Comparison of ENCODE assay signal across 22 cellular contexts in the genomic region with DNA sequence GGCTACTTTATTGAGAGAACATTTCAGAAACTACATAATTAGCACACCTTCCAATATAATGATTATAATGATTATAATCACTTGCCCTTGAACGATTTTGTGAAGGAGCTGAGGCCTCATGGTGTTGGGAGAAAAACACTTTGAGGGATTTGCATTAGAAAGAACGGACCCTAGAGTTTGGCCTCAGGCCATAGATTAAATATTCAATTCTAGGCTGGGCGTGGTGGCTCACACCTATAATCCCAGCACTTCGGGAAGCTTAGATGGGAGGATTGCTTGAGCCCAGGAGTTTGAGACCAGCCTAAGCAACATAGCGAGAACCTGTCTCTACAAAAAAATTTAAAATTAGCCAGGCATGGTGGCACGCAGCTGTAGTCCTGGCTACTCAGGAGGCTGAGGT. TPM values are rescaled to one million over a fixed set of nuclear protein-coding genes. Genes with fewer than 3 reads are reported as not detected.
DNase-seq lines count a peak whose midpoint lies in the region; ATAC-seq and TF ChIP-seq lines count a peak whose summit lies in the region.
"Had no signal": no experiment of that assay in that cellular context is flagged by ENCODE, and none has a peak within 500 bp of the region (broad histone marks: within the 10 kb centered on the region; RNA-seq: fewer than 3 reads in every experiment).

No MANE protein-coding gene starts in this region.

- no peaks in the 10 kb centered on the region for H3K4me1 Mint-ChIP-seq in GM23338
- H3K4me1 Mint-ChIP-seq: CD4-positive, CD25-positive, alpha-beta regulatory T cell had no signal

- H2BK120ac ChIP-seq in mesendoderm (ENCODE audit: low read depth, low read length): no peak overlapping the region

- ATAC-seq in GM23338: peak; percentile 42
- ATAC-seq in HG03378 (IDR thresholded peaks at IDR 0.05; ENCODE audit: unreplicated experiment): no peak
- ATAC-seq: A549; CD8-positive, alpha-beta T cell; GM12878 had no signal

- TF ChIP-seq CTCF in GM23338 (conservative IDR thresholded peaks at IDR 0.05; ENCODE audit: low read depth in 2 of 2): no peak

- H2AFZ ChIP-seq in GM23338: no peak overlapping the region
- H2AFZ ChIP-seq: GM23248 had no signal

- no peaks in the 10 kb centered on the region for H3K79me1 ChIP-seq in mesendoderm (ENCODE audit: low read length)

- H3K4me2 ChIP-seq in GM23338: no peak overlapping the region
- H3K4me2 ChIP-seq in mesendoderm (ENCODE audit: low read length): no peak overlapping the region
- H3K4me2 ChIP-seq: A549; BLaER1 treated with 17β-estradiol and CSF1 and Interleukin-3, amounts not matched to agents 10 nM and 100 nM had no signal

- no peak overlapping the region for H4K5ac ChIP-seq in mesendoderm (ENCODE audit: low read length)

- H3K27me3 ChIP-seq in GM23338 (ENCODE audit: insufficient read depth): no peaks in the 10 kb centered on the region
- H3K27me3 ChIP-seq in mesendoderm (ENCODE audit: insufficient read depth, low read length, poor library complexity): no peaks in the 10 kb centered on the region
- H3K27me3 ChIP-seq: BE2C; BLaER1 treated with 17β-estradiol and CSF1 and Interleukin-3, amounts not matched to agents 10 nM and 100 nM had no signal

- no peak overlapping the region for H3K9ac ChIP-seq in mesendoderm (ENCODE audit: low read length)
- H3K9ac ChIP-seq: BLaER1 treated with 17β-estradiol and CSF1 and Interleukin-3, amounts not matched to agents 10 nM and 100 nM; GM23248 had no signal

- H3K36me3 ChIP-seq in GM23338 (ENCODE audit: insufficient read depth) (no peaks in the 10 kb centered on the region), mesendoderm (ENCODE audit: control insufficient read depth, insufficient read depth, low read length) (no peaks in the 10 kb centered on the region)
- H3K36me3 ChIP-seq: BE2C had no signal

- no peaks in the 10 kb centered on the region for H4K20me1 ChIP-seq in GM23338 (replicated peaks; ENCODE audit: insufficient read depth)
- H4K20me1 ChIP-seq: BLaER1 treated with 17β-estradiol and CSF1 and Interleukin-3, amounts not matched to agents 10 nM and 100 nM had no signal

- H3K27ac ChIP-seq in GM23338 (ENCODE audit: low read depth): no peak overlapping the region
- no peak overlapping the region for H3K27ac ChIP-seq in mesendoderm (ENCODE audit: low read depth, low read length)
- H3K27ac ChIP-seq: A549; BLaER1 treated with 17β-estradiol and CSF1 and Interleukin-3, amounts not matched to agents 10 nM and 100 nM; GM23248 had no signal

- H2AK5ac ChIP-seq in mesendoderm (ENCODE audit: low read length): no peak overlapping the region

- no peak overlapping the region for H3K23ac ChIP-seq in mesendoderm (ENCODE audit: low read length)

- H3K4ac ChIP-seq in mesendoderm (ENCODE audit: low read depth, low read length): no peak overlapping the region

- DNase-seq in NCI-H146 (lab: John Stamatoyannopoulos, UW): peak; percentile 22
- no peak for DNase-seq in NCI-H146 treated with DMSO at 0.1 percent for 48 hours (lab: John Stamatoyannopoulos, UW; ENCODE audit: unreplicated experiment)
- peak; percentile 50 for DNase-seq in GM23338 (ENCODE audit: low spot score)
- peak; percentile 51 for DNase-seq in NCI-H69 (lab: John Stamatoyannopoulos, UW)
- peak; percentile 28 for DNase-seq in mesendoderm
- DNase-seq in CD1c-positive myeloid dendritic cell (ENCODE audit: extremely low spot score): no peak
- DNase-seq: 8988T; ACHN; AML-193; BE2C; Caco-2; CD4-positive, CD25-positive, alpha-beta regulatory T cell; CD8-positive, alpha-beta T cell; DMS153; DND-41; GDM1; GM23248; HCEC 1CT had no signal

- H3K79me2 ChIP-seq in GM23338 (replicated peaks; ENCODE audit: insufficient read depth): no peaks in the 10 kb centered on the region
- H3K79me2 ChIP-seq in mesendoderm (ENCODE audit: control insufficient read depth, insufficient read depth, low read length): no peaks in the 10 kb centered on the region

- H3K4me3 ChIP-seq in GM23338: no peak overlapping the region
- no peak overlapping the region for H3K4me3 ChIP-seq in mesendoderm (ENCODE audit: low read length)
- H3K4me3 ChIP-seq: A549; BLaER1 treated with 17β-estradiol and CSF1 and Interleukin-3, amounts not matched to agents 10 nM and 100 nM; GM12878; GM23248 had no signal

- no peak overlapping the region for H3K4me3 Mint-ChIP-seq in GM23338
- H3K4me3 Mint-ChIP-seq: CD4-positive, CD25-positive, alpha-beta regulatory T cell; CD8-positive, alpha-beta T cell had no signal

- 0 out of 2 replicates have a peak, but pooled peaks cover 3% of the 10 kb centered on the region for H3K4me1 ChIP-seq in GM23338 (ENCODE audit: insufficient read depth)
- H3K4me1 ChIP-seq in mesendoderm (ENCODE audit: control insufficient read depth, low read depth, low read length): no peaks in the 10 kb centered on the region
- H3K4me1 ChIP-seq: A549; BE2C; BLaER1 treated with 17β-estradiol and CSF1 and Interleukin-3, amounts not matched to agents 10 nM and 100 nM; Caco-2 had no signal

- peaks cover 23% of the 10 kb centered on the region for H3K36me3 Mint-ChIP-seq in GM23338 (ENCODE audit: low read depth)
- H3K36me3 Mint-ChIP-seq: CD4-positive, CD25-positive, alpha-beta regulatory T cell; CD8-positive, alpha-beta T cell had no signal

- H3K56ac ChIP-seq in mesendoderm (ENCODE audit: low read length): no peak overlapping the region

- H3K27ac Mint-ChIP-seq in GM23338: no peak overlapping the region
- H3K27ac Mint-ChIP-seq: CD4-positive, CD25-positive, alpha-beta regulatory T cell; CD8-positive, alpha-beta T cell had no signal

- peaks cover 15% of the 10 kb centered on the region for H3K9me2 ChIP-seq in GM23338 (ENCODE audit: insufficient read depth)

- no peak overlapping the region for H2BK5ac ChIP-seq in mesendoderm (ENCODE audit: low read length)

- no peak overlapping the region for H4K8ac ChIP-seq in mesendoderm (ENCODE audit: low read depth, low read length)

- no CpG with 5 or more reads among the region's 6 CpGs for WGBS in mesendoderm (ENCODE audit: extremely low coverage, insufficient coverage, low lambda C conversion rate)

- H3K9me3 Mint-ChIP-seq in GM23338: peaks cover 32% of the 10 kb centered on the region

- H3K27me3 Mint-ChIP-seq in GM23338 (ENCODE audit: insufficient read depth, low read depth, poor library complexity): peaks cover 5% of the 10 kb centered on the region

- no peak overlapping the region for H2BK15ac ChIP-seq in mesendoderm (replicated peaks; ENCODE audit: low read depth)

- no peak overlapping the region for H3K18ac ChIP-seq in mesendoderm (ENCODE audit: low read length)

- no peaks in the 10 kb centered on the region for H3F3A ChIP-seq in GM23338 (replicated peaks; ENCODE audit: low read depth)

TF ChIP-seq in GM23338, 12 proteins besides CTCF, POLR2A, EP300 and RAD21 (continues in another document):
- TF ChIP-seq CREB1 (CRISPR knock-in tag; IDR thresholded peaks at IDR 0.05; ENCODE audit: low read depth) (no peak), ZNF331 (CRISPR knock-in tag; IDR thresholded peaks at IDR 0.05; ENCODE audit: low read depth) (no peak), ZNF114 (CRISPR knock-in tag; IDR thresholded peaks at IDR 0.05) (no peak), NANOG (IDR thresholded peaks at IDR 0.05; ENCODE audit: borderline replicate concordance) (no peak), POLR2AphosphoS5 (IDR thresholded peaks at IDR 0.05; ENCODE audit: low read depth) (no peak), EZH2 (IDR thresholded peaks at IDR 0.05; ENCODE audit: low read depth, unreplicated experiment) (no peak), EZH2phosphoT487 (IDR thresholded peaks at IDR 0.05; ENCODE audit: unreplicated experiment) (no peak)
- TF ChIP-seq, protein P1, sequence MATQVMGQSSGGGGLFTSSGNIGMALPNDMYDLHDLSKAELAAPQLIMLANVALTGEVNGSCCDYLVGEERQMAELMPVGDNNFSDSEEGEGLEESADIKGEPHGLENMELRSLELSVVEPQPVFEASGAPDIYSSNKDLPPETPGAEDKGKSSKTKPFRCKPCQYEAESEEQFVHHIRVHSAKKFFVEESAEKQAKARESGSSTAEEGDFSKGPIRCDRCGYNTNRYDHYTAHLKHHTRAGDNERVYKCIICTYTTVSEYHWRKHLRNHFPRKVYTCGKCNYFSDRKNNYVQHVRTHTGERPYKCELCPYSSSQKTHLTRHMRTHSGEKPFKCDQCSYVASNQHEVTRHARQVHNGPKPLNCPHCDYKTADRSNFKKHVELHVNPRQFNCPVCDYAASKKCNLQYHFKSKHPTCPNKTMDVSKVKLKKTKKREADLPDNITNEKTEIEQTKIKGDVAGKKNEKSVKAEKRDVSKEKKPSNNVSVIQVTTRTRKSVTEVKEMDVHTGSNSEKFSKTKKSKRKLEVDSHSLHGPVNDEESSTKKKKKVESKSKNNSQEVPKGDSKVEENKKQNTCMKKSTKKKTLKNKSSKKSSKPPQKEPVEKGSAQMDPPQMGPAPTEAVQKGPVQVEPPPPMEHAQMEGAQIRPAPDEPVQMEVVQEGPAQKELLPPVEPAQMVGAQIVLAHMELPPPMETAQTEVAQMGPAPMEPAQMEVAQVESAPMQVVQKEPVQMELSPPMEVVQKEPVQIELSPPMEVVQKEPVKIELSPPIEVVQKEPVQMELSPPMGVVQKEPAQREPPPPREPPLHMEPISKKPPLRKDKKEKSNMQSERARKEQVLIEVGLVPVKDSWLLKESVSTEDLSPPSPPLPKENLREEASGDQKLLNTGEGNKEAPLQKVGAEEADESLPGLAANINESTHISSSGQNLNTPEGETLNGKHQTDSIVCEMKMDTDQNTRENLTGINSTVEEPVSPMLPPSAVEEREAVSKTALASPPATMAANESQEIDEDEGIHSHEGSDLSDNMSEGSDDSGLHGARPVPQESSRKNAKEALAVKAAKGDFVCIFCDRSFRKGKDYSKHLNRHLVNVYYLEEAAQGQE (IDR thresholded peaks at IDR 0.05; ENCODE audit: unreplicated experiment): no peak

RNA-seq across cellular contexts. Expression of a gene that starts 12.9 kb away (rescaled TPM):
- total RNA-seq in GM23338 (2014; rRNA removed; shearing (Covaris generic)): 3.0 and 3.6 TPM in 2 replicates
- 0.92 and 1.9 TPM in 2 replicates for polyA plus RNA-seq in GM23338 (2016; fragmentation: Nextera tagmentation; extraction: Ambion mirVana)
- 0.72 TPM for polyA plus RNA-seq in mesendoderm (2013, experiment 1 of 2)
- 0.83 TPM for polyA plus RNA-seq in mesendoderm (2013, experiment 2 of 2)
- total RNA-seq: GM12878 had no signal
- polyA plus RNA-seq: GM12878 had no signal

Comparison
In these comparisons a context has a peak if more than half of its experiments do, and no peak if none do; other contexts are left out.
1. DNase-seq: peak in NCI-H146 (single experiment), GM23338 (single experiment), NCI-H69 (single experiment) and mesendoderm (single experiment); none in NCI-H146 treated with DMSO at 0.1 percent for 48 hours (single experiment) and CD1c-positive myeloid dendritic cell (single experiment).